39 cellular contexts compared by ENCODE assay signal in the genomic region with DNA sequence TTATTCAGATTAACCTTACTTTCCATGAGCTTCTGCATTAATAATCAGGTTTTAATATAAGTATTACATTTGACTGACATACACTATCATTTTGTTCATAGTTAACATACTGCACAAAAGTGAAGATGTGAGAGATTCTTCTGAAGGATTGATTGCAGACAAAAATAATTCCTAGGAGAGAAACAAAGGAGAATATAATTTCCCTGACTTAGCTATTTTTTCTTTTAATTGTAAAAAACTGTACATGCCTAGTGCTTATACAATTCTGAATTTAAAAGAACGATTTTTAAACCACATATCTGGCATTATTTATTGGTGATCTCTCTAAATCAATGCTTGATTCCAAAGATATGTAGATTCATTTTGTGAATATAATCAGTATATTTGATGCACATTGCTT.
"Had no signal": no experiment of that assay in that cellular context is flagged by ENCODE, and none has a peak within 500 bp of the region (broad histone marks: within the 10 kb centered on the region; RNA-seq: fewer than 3 reads in every experiment).

No MANE protein-coding gene starts in this region.

- H3K27ac ChIP-seq: adrenal gland, ascending aorta, body of pancreas, brain microvascular endothelial cell, breast epithelium, cardiac muscle cell had no signal

- H3K36me3 Mint-ChIP-seq: activated naive CD4-positive, alpha-beta T cell treated with anti-CD3 and anti-CD28 coated beads, Interleukin-2, amount 10 ng/mL, durations not matched to agents 7 days and 5 days; activated naive CD8-positive, alpha-beta T cell; activated naive CD8-positive, alpha-beta T cell treated with anti-CD3 and anti-CD28 coated beads for 36 hours; activated naive CD8-positive, alpha-beta T cell treated with anti-CD3 and anti-CD28 coated beads, Interleukin-2, amount 10 ng/mL, durations not matched to agents 7 days and 5 days had no signal

- H3K4me1 Mint-ChIP-seq: activated naive CD4-positive, alpha-beta T cell treated with anti-CD3 and anti-CD28 coated beads, Interleukin-2, amount 10 ng/mL, durations not matched to agents 7 days and 5 days; activated naive CD4-positive, alpha-beta T cell treated with anti-CD3 and anti-CD28 coated beads, Interleukin-2, amount 50 U/mL, for 24 hours; activated naive CD8-positive, alpha-beta T cell treated with anti-CD3 and anti-CD28 coated beads for 36 hours; activated naive CD8-positive, alpha-beta T cell treated with anti-CD3 and anti-CD28 coated beads, Interleukin-2, amount 10 ng/mL, durations not matched to agents 7 days and 5 days; activated T-helper 17 cell treated with anti-CD3 and anti-CD28 coated beads, Interleukin-2, amount 50 U/mL, for 72 hours; brain; central memory CD8-positive, alpha-beta T cell had no signal

- H3K36me3 ChIP-seq: adrenal gland, ascending aorta, brain microvascular endothelial cell, breast epithelium, cardiac muscle cell had no signal

- H3K27ac Mint-ChIP-seq: activated naive CD4-positive, alpha-beta T cell treated with anti-CD3 and anti-CD28 coated beads for 36 hours; activated naive CD4-positive, alpha-beta T cell treated with anti-CD3 and anti-CD28 coated beads, Interleukin-2, amount 10 ng/mL, durations not matched to agents 7 days and 5 days; activated naive CD4-positive, alpha-beta T cell treated with anti-CD3 and anti-CD28 coated beads, Interleukin-2, amount 50 U/mL, for 24 hours; activated naive CD4-positive, alpha-beta T cell treated with anti-CD3 and anti-CD28 coated beads, Interleukin-2, amount 50 U/mL, for 72 hours; activated naive CD8-positive, alpha-beta T cell; activated naive CD8-positive, alpha-beta T cell treated with anti-CD3 and anti-CD28 coated beads for 36 hours; activated naive CD8-positive, alpha-beta T cell treated with anti-CD3 and anti-CD28 coated beads, Interleukin-2, amount 10 ng/mL, durations not matched to agents 7 days and 5 days; activated T-cell treated with anti-CD3 and anti-CD28 coated beads, Interleukin-2, amount 50 U/mL, for 24 hours; activated T-cell treated with anti-CD3 and anti-CD28 coated beads, Interleukin-2, amount 50 U/mL, for 72 hours; activated T-helper 1 cell treated with anti-CD3 and anti-CD28 coated beads, Interleukin-12 subunit alpha, Interleukin-12 subunit beta, Interleukin-2, Interleukin-4 antibody, amounts not matched to agents 30 ng/mL and 10 ng/mL and 1 ng/mL, durations not matched to agents 14 hours and 24 hours and 36 hours; activated T-helper 17 cell treated with anti-CD3 and anti-CD28 coated beads, Interleukin-2, amount 50 U/mL, for 72 hours; activated T-helper 2 cell treated with anti-CD3 and anti-CD28 coated beads, Interferon-gamma antibody, Interleukin-2, Interleukin-4, amounts not matched to agents 10 μg/mL and 5 μg/mL and 100 μg/mL, durations not matched to agents 14 hours and 24 hours and 36 hours; brain had no signal

- H3K27me3 ChIP-seq: adrenal gland, ascending aorta, body of pancreas, brain microvascular endothelial cell, breast epithelium, cardiac muscle cell had no signal

- FAIRE-seq: astrocyte, bronchial epithelial cell had no signal

- H3K4me3 ChIP-seq: adrenal gland, ascending aorta, body of pancreas, breast epithelium, cardiac muscle cell had no signal

- ATAC-seq: activated naive CD4-positive, alpha-beta T cell treated with anti-CD3 and anti-CD28 coated beads, Interleukin-2, amount 50 U/mL, for 72 hours; activated T-cell treated with anti-CD3 and anti-CD28 coated beads, Interleukin-2, amount 50 U/mL, for 4 hours; activated T-cell treated with anti-CD3 and anti-CD28 coated beads, Interleukin-2, amount 50 U/mL, for 72 hours; activated T-helper 17 cell treated with anti-CD3 and anti-CD28 coated beads, Interleukin-2, amount 50 U/mL, for 72 hours; body of pancreas had no signal

- H3K9me3 ChIP-seq: adrenal gland, body of pancreas had no signal

- DNase-seq: activated effector memory CD4-positive, alpha-beta T cell treated with anti-CD3 and anti-CD28 coated beads, Interleukin-2, amount 50 U/mL, for 16 hours; activated effector memory CD4-positive, alpha-beta T cell treated with Interleukin-2 at 50 U/mL for 16 hours; activated gamma-delta T cell; activated gamma-delta T cell treated with Interleukin-2 at 50 U/mL for 16 hours; activated naive CD4-positive, alpha-beta T cell; activated naive CD4-positive, alpha-beta T cell treated with anti-CD3 and anti-CD28 coated beads for 36 hours; activated naive CD4-positive, alpha-beta T cell treated with anti-CD3 and anti-CD28 coated beads, Interleukin-2, amount 10 ng/mL, durations not matched to agents 7 days and 5 days; activated naive CD4-positive, alpha-beta T cell treated with anti-CD3 and anti-CD28 coated beads, Interleukin-2, amount 50 U/mL, for 16 hours; activated naive CD4-positive, alpha-beta T cell treated with Interleukin-2 at 50 U/mL for 16 hours; activated naive CD8-positive, alpha-beta T cell treated with anti-CD3 and anti-CD28 coated beads for 36 hours; activated naive CD8-positive, alpha-beta T cell treated with anti-CD3 and anti-CD28 coated beads, Interleukin-2, amount 10 ng/mL, durations not matched to agents 7 days and 5 days; activated T-cell treated with anti-CD3 and anti-CD28 coated beads, Interleukin-2, amount 50 U/mL, for 1 hour; activated T-cell treated with anti-CD3 and anti-CD28 coated beads, Interleukin-2, amount 50 U/mL, for 24 hours; activated T-cell treated with anti-CD3 and anti-CD28 coated beads, Interleukin-2, amount 50 U/mL, for 4 hours; activated T-cell treated with anti-CD3 and anti-CD28 coated beads, Interleukin-2, amount 50 U/mL, for 48 hours; activated T-cell treated with anti-CD3 and anti-CD28 coated beads, Interleukin-2, amount 50 U/mL, for 72 hours; adrenal gland; amniotic stem cell; amygdala; anterior cingulate cortex; aorta; body of pancreas; brain microvascular endothelial cell; caudate nucleus; central memory CD4-positive, alpha-beta T cell; cerebellar nuclear complex had no signal

- H3K9me3 Mint-ChIP-seq: activated naive CD4-positive, alpha-beta T cell treated with anti-CD3 and anti-CD28 coated beads, Interleukin-2, amount 10 ng/mL, durations not matched to agents 7 days and 5 days; activated naive CD8-positive, alpha-beta T cell treated with anti-CD3 and anti-CD28 coated beads, Interleukin-2, amount 10 ng/mL, durations not matched to agents 7 days and 5 days; activated T-cell treated with anti-CD3 and anti-CD28 coated beads, Interleukin-2, amount 50 U/mL, for 4 hours; activated T-helper 1 cell treated with anti-CD3 and anti-CD28 coated beads, Interleukin-12 subunit alpha, Interleukin-12 subunit beta, Interleukin-2, Interleukin-4 antibody, amounts not matched to agents 30 ng/mL and 10 ng/mL and 1 ng/mL, durations not matched to agents 14 hours and 24 hours and 36 hours; activated T-helper 17 cell treated with anti-CD3 and anti-CD28 coated beads, Interleukin-2, amount 50 U/mL, for 72 hours; activated T-helper 2 cell treated with anti-CD3 and anti-CD28 coated beads, Interferon-gamma antibody, Interleukin-2, Interleukin-4, amounts not matched to agents 10 μg/mL and 5 μg/mL and 100 μg/mL, durations not matched to agents 14 hours and 24 hours and 36 hours; central memory CD8-positive, alpha-beta T cell had no signal

- H3K4me3 Mint-ChIP-seq: activated naive CD4-positive, alpha-beta T cell treated with anti-CD3 and anti-CD28 coated beads for 36 hours; activated naive CD4-positive, alpha-beta T cell treated with anti-CD3 and anti-CD28 coated beads, Interleukin-2, amount 10 ng/mL, durations not matched to agents 7 days and 5 days; activated naive CD4-positive, alpha-beta T cell treated with anti-CD3 and anti-CD28 coated beads, Interleukin-2, amount 50 U/mL, for 24 hours; activated naive CD8-positive, alpha-beta T cell; activated naive CD8-positive, alpha-beta T cell treated with anti-CD3 and anti-CD28 coated beads for 36 hours; activated naive CD8-positive, alpha-beta T cell treated with anti-CD3 and anti-CD28 coated beads, Interleukin-2, amount 10 ng/mL, durations not matched to agents 7 days and 5 days; activated T-cell treated with anti-CD3 and anti-CD28 coated beads, Interleukin-2, amount 50 U/mL, for 24 hours; activated T-cell treated with anti-CD3 and anti-CD28 coated beads, Interleukin-2, amount 50 U/mL, for 4 hours; activated T-cell treated with anti-CD3 and anti-CD28 coated beads, Interleukin-2, amount 50 U/mL, for 72 hours; activated T-helper 1 cell treated with anti-CD3 and anti-CD28 coated beads, Interleukin-12 subunit alpha, Interleukin-12 subunit beta, Interleukin-2, Interleukin-4 antibody, amounts not matched to agents 30 ng/mL and 10 ng/mL and 1 ng/mL, durations not matched to agents 14 hours and 24 hours and 36 hours; activated T-helper 17 cell treated with anti-CD3 and anti-CD28 coated beads, Interleukin-2, amount 50 U/mL, for 72 hours; brain; central memory CD8-positive, alpha-beta T cell had no signal

- H3K4me1 ChIP-seq: adrenal gland, ascending aorta, body of pancreas, breast epithelium had no signal
